In genomic region chr15:85388506-85388905, GRCh38 we compare ENCODE assay signal across 17 cellular contexts.
"Had no signal": no experiment of that assay in that cellular context is flagged by ENCODE, and none has a peak within 500 bp of the region (broad histone marks: within the 10 kb centered on the region; RNA-seq: fewer than 3 reads in every experiment).

No MANE protein-coding gene starts in this region.

- H3K27me3 ChIP-seq: sigmoid colon, thyroid gland, vagina had no signal

- H3K36me3 ChIP-seq: sigmoid colon, thyroid gland, vagina had no signal

- ATAC-seq: activated CD4-positive, CD25-positive, alpha-beta regulatory T cell treated with anti-CD3 and anti-CD28 coated beads, Interleukin-2, amount 50 U/mL, for 24 hours; activated CD8-positive, alpha-beta memory T cell treated with anti-CD3 and anti-CD28 coated beads, Interleukin-2, amount 10 ng/mL, durations not matched to agents 7 days and 5 days; activated T-cell treated with anti-CD3 and anti-CD28 coated beads, Interleukin-2, amount 50 U/mL, for 4 hours had no signal

- H3K9me3 Mint-ChIP-seq: activated T-cell treated with anti-CD3 and anti-CD28 coated beads, Interleukin-2, amount 50 U/mL, for 4 hours; endodermal cell; nephron had no signal

- H3K4me3 Mint-ChIP-seq: activated CD8-positive, alpha-beta memory T cell treated with anti-CD3 and anti-CD28 coated beads, Interleukin-2, amount 10 ng/mL, durations not matched to agents 7 days and 5 days; activated naive CD8-positive, alpha-beta T cell; activated T-cell treated with anti-CD3 and anti-CD28 coated beads, Interleukin-2, amount 50 U/mL, for 4 hours; endodermal cell; nephron had no signal

- DNase-seq: activated CD4-positive, alpha-beta T cell treated with anti-CD3 and anti-CD28 coated beads, Interleukin-2, amount 50 U/mL, for 4 hours; activated CD8-positive, alpha-beta memory T cell treated with anti-CD3 and anti-CD28 coated beads, Interleukin-2, amount 10 ng/mL, durations not matched to agents 7 days and 5 days; activated gamma-delta T cell; activated T-cell treated with anti-CD3 and anti-CD28 coated beads, Interleukin-2, amount 50 U/mL, for 4 hours; cerebellar nuclear complex; endodermal cell; erythroblast; glutamatergic neuron; psoas muscle; sigmoid colon; stimulated activated CD4-positive, alpha-beta T cell treated with anti-CD3 and anti-CD28 coated beads, Interleukin-2, amount 100 ng/mL, for 48 hours; thyroid gland had no signal

- H3K4me3 ChIP-seq: psoas muscle, sigmoid colon, thyroid gland, vagina had no signal

- H3K27ac Mint-ChIP-seq: activated CD8-positive, alpha-beta memory T cell treated with anti-CD3 and anti-CD28 coated beads, Interleukin-2, amount 10 ng/mL, durations not matched to agents 7 days and 5 days; activated naive CD8-positive, alpha-beta T cell; nephron had no signal

- H3K27me3 Mint-ChIP-seq: activated CD8-positive, alpha-beta memory T cell treated with anti-CD3 and anti-CD28 coated beads, Interleukin-2, amount 10 ng/mL, durations not matched to agents 7 days and 5 days; activated naive CD8-positive, alpha-beta T cell had no signal

- H3K9me3 ChIP-seq: psoas muscle, sigmoid colon, thyroid gland, vagina had no signal

- H3K27ac ChIP-seq: psoas muscle, sigmoid colon, thyroid gland, vagina had no signal

- FAIRE-seq: islet of Langerhans had no signal
